ENCODE assay signal across 8 cellular contexts in genomic region chr2:130342533-130343275, GRCh38. TPM values are rescaled to one million over a fixed set of nuclear protein-coding genes. Genes with fewer than 3 reads are reported as not detected.
DNase-seq lines count a peak whose midpoint lies in the region; ATAC-seq and TF ChIP-seq lines count a peak whose summit lies in the region.

Gene IMP4 (plus strand): TSS chr2:130342897. CDS start chr2:130342933, 36 bp downstream.

- peak within 1 kb of the TSS; percentile 98 for H3K27ac Mint-ChIP-seq in GM23338
- H3K27ac Mint-ChIP-seq in activated T-helper 2 cell treated with anti-CD3 and anti-CD28 coated beads, Interferon-gamma antibody, Interleukin-2, Interleukin-4, amounts not matched to agents 10 μg/mL and 5 μg/mL and 100 μg/mL, durations not matched to agents 14 hours and 24 hours and 36 hours = peak within 1 kb of the TSS; percentile 97
- peak within 1 kb of the TSS; percentile 97 for H3K27ac Mint-ChIP-seq in natural killer cell treated with Interleukin-12 subunit alpha and Interleukin-12 subunit beta and Interleukin-15 and Interleukin-18, amount 100 ng/mL, for 72 hours
- peak within 1 kb of the TSS; percentile 96 for H3K27ac Mint-ChIP-seq in stimulated activated naive CD8-positive, alpha-beta T cell treated with anti-CD3 and anti-CD28 coated beads, Interleukin-15, Interleukin-2, amounts not matched to agents 100 ng/mL and 50 ng/mL, for 24 hours

- peaks cover 64% of the 10 kb centered on the region for H3K36me3 Mint-ChIP-seq in GM23338 (ENCODE audit: low read depth)
- H3K36me3 Mint-ChIP-seq in activated T-helper 2 cell treated with anti-CD3 and anti-CD28 coated beads, Interferon-gamma antibody, Interleukin-2, Interleukin-4, amounts not matched to agents 10 μg/mL and 5 μg/mL and 100 μg/mL, durations not matched to agents 14 hours and 24 hours and 36 hours (ENCODE audit: low read depth) = peaks cover 69% of the 10 kb centered on the region
- peaks cover 18% of the 10 kb centered on the region for H3K36me3 Mint-ChIP-seq in natural killer cell treated with Interleukin-12 subunit alpha and Interleukin-12 subunit beta and Interleukin-15 and Interleukin-18, amount 100 ng/mL, for 72 hours
- peaks cover 60% of the 10 kb centered on the region for H3K36me3 Mint-ChIP-seq in stimulated activated naive CD8-positive, alpha-beta T cell treated with anti-CD3 and anti-CD28 coated beads, Interleukin-15, Interleukin-2, amounts not matched to agents 100 ng/mL and 50 ng/mL, for 24 hours (ENCODE audit: low read depth)

- intact Hi-C loops in activated T-helper 2 cell treated with anti-CD3 and anti-CD28 coated beads, Interferon-gamma antibody, Interleukin-2, Interleukin-4, amounts not matched to agents 10 μg/mL and 5 μg/mL and 100 μg/mL, durations not matched to agents 14 hours and 24 hours and 36 hours (cut with micrococcal nuclease) = loop anchor here (1.0 to 5.0 kb wide), 6 partner anchors 14 to 1150 kb away; partner anchors contain the start of genes FAM168B, MZT2A, PTPN18 and SMPD4

- ATAC-seq in GM23338 = peak; percentile 91
- ATAC-seq in natural killer cell treated with Interleukin-12 subunit alpha and Interleukin-12 subunit beta and Interleukin-15 and Interleukin-18, amount 100 ng/mL, for 72 hours = peak; percentile 94 to 95

- H2AFZ ChIP-seq in GM23338 = peak within 1 kb of the TSS; percentile 72

- peaks cover 24% of the 10 kb centered on the region for H3K36me3 ChIP-seq in GM23338 (ENCODE audit: insufficient read depth)

- CTCF ChIA-PET in RWPE1 (lab: Yijun Ruan, JAX) = interaction anchor here (0.7 to 1.8 kb wide), 5 partner anchors 10 to 150 kb away, joined by 3 to 6 read pairs (median 4); no protein-coding TSS in a partner anchor

- peak within 1 kb of the TSS; percentile 99 for H3K27ac ChIP-seq in GM23338 (ENCODE audit: low read depth)
- H3K27ac ChIP-seq in RWPE1 = peak within 1 kb of the TSS; percentile 93

- TF ChIP-seq CTCF in GM23338 (conservative IDR thresholded peaks at IDR 0.05; ENCODE audit: low read depth in 2 of 2) (peak; percentile 30 to 45), LNCAP (IDR thresholded peaks at IDR 0.05) (peak; percentile 36; the same call in 1 of the 2 replicates), RWPE1 (conservative IDR thresholded peaks at IDR 0.05; ENCODE audit: low read depth) (peak; percentile 35; the same call in 1 of the 2 replicates)

- H3K4me1 Mint-ChIP-seq in GM23338 = peaks cover 12% of the 10 kb centered on the region
- peaks cover 15% of the 10 kb centered on the region for H3K4me1 Mint-ChIP-seq in activated T-helper 2 cell treated with anti-CD3 and anti-CD28 coated beads, Interferon-gamma antibody, Interleukin-2, Interleukin-4, amounts not matched to agents 10 μg/mL and 5 μg/mL and 100 μg/mL, durations not matched to agents 14 hours and 24 hours and 36 hours (ENCODE audit: low read depth)
- peaks cover 25 to 28% of the 10 kb centered on the region in 2 donors for H3K4me1 Mint-ChIP-seq in natural killer cell treated with Interleukin-12 subunit alpha and Interleukin-12 subunit beta and Interleukin-15 and Interleukin-18, amount 100 ng/mL, for 72 hours (ENCODE audit: low read depth in 2 of 2)
- H3K4me1 Mint-ChIP-seq in stimulated activated naive CD8-positive, alpha-beta T cell treated with anti-CD3 and anti-CD28 coated beads, Interleukin-15, Interleukin-2, amounts not matched to agents 100 ng/mL and 50 ng/mL, for 24 hours (ENCODE audit: low read depth) = peaks cover 42% of the 10 kb centered on the region

- no peaks in the 10 kb centered on the region for H3K9me3 Mint-ChIP-seq in GM23338
- no peaks in the 10 kb centered on the region for H3K9me3 Mint-ChIP-seq in activated T-helper 2 cell treated with anti-CD3 and anti-CD28 coated beads, Interferon-gamma antibody, Interleukin-2, Interleukin-4, amounts not matched to agents 10 μg/mL and 5 μg/mL and 100 μg/mL, durations not matched to agents 14 hours and 24 hours and 36 hours
- no peaks in the 10 kb centered on the region for H3K9me3 Mint-ChIP-seq in natural killer cell treated with Interleukin-12 subunit alpha and Interleukin-12 subunit beta and Interleukin-15 and Interleukin-18, amount 100 ng/mL, for 72 hours
- H3K9me3 Mint-ChIP-seq in stimulated activated naive CD8-positive, alpha-beta T cell treated with anti-CD3 and anti-CD28 coated beads, Interleukin-15, Interleukin-2, amounts not matched to agents 100 ng/mL and 50 ng/mL, for 24 hours = no peaks in the 10 kb centered on the region

- no peaks in the 10 kb centered on the region for H3K27me3 ChIP-seq in GM23338 (ENCODE audit: insufficient read depth)

- peaks cover 8% of the 10 kb centered on the region; the same call in 1 of the 2 replicates for H3K4me1 ChIP-seq in GM23338 (ENCODE audit: insufficient read depth)

- no peaks in the 10 kb centered on the region for H3K9me2 ChIP-seq in GM23338 (ENCODE audit: insufficient read depth)

- H3K4me2 ChIP-seq in GM23338 = peak within 1 kb of the TSS; percentile 92

- DNase-seq in EH (ENCODE audit: low read depth) (peak; percentile 100), GM23338 (ENCODE audit: low spot score) (peak; percentile 99), RWPE1 (ENCODE audit: low spot score) (peak; percentile 92), fibroblast of peridontal ligament (ENCODE audit: extremely low read depth) (peak; percentile 100)
- peak; percentile 96 for DNase-seq in activated T-helper 2 cell treated with anti-CD3 and anti-CD28 coated beads, Interferon-gamma antibody, Interleukin-2, Interleukin-4, amounts not matched to agents 10 μg/mL and 5 μg/mL and 100 μg/mL, durations not matched to agents 14 hours and 24 hours and 36 hours (ENCODE audit: low spot score)
- DNase-seq in natural killer cell treated with Interleukin-12 subunit alpha and Interleukin-12 subunit beta and Interleukin-15 and Interleukin-18, amount 100 ng/mL, for 72 hours (ENCODE audit: low spot score) = peak; percentile 95

- H3K4me3 Mint-ChIP-seq in GM23338 = peak within 1 kb of the TSS; percentile 99
- peak within 1 kb of the TSS; percentile 100 for H3K4me3 Mint-ChIP-seq in activated T-helper 2 cell treated with anti-CD3 and anti-CD28 coated beads, Interferon-gamma antibody, Interleukin-2, Interleukin-4, amounts not matched to agents 10 μg/mL and 5 μg/mL and 100 μg/mL, durations not matched to agents 14 hours and 24 hours and 36 hours (ENCODE audit: low read depth)
- peak within 1 kb of the TSS; percentile 98 for H3K4me3 Mint-ChIP-seq in natural killer cell treated with Interleukin-12 subunit alpha and Interleukin-12 subunit beta and Interleukin-15 and Interleukin-18, amount 100 ng/mL, for 72 hours
- H3K4me3 Mint-ChIP-seq in stimulated activated naive CD8-positive, alpha-beta T cell treated with anti-CD3 and anti-CD28 coated beads, Interleukin-15, Interleukin-2, amounts not matched to agents 100 ng/mL and 50 ng/mL, for 24 hours = peak within 1 kb of the TSS; percentile 96

- H3K27me3 Mint-ChIP-seq in GM23338 (ENCODE audit: insufficient read depth, low read depth, poor library complexity) = peaks cover 20% of the 10 kb centered on the region
- H3K27me3 Mint-ChIP-seq in activated T-helper 2 cell treated with anti-CD3 and anti-CD28 coated beads, Interferon-gamma antibody, Interleukin-2, Interleukin-4, amounts not matched to agents 10 μg/mL and 5 μg/mL and 100 μg/mL, durations not matched to agents 14 hours and 24 hours and 36 hours (ENCODE audit: low read depth) = no peaks in the 10 kb centered on the region
- H3K27me3 Mint-ChIP-seq in natural killer cell treated with Interleukin-12 subunit alpha and Interleukin-12 subunit beta and Interleukin-15 and Interleukin-18, amount 100 ng/mL, for 72 hours = no peaks in the 10 kb centered on the region
- no peaks in the 10 kb centered on the region for H3K27me3 Mint-ChIP-seq in stimulated activated naive CD8-positive, alpha-beta T cell treated with anti-CD3 and anti-CD28 coated beads, Interleukin-15, Interleukin-2, amounts not matched to agents 100 ng/mL and 50 ng/mL, for 24 hours

- H3F3A ChIP-seq in GM23338 (replicated peaks; ENCODE audit: low read depth) = 0 out of 2 replicates have a peak, but pooled peaks cover 3% of the 10 kb centered on the region

- POLR2A ChIA-PET in RWPE1 (lab: Yijun Ruan, JAX; ENCODE audit: low non-redundant PET) = interaction anchor here (0.7 to 1.2 kb wide), 3 partner anchors 12 to 161 kb away, joined by 3 to 5 read pairs (median 4); partner anchors contain the start of genes PTPN18 and SMPD4

- peaks cover 4% of the 10 kb centered on the region for H4K20me1 ChIP-seq in GM23338 (replicated peaks; ENCODE audit: insufficient read depth)

- peak within 1 kb of the TSS; percentile 82 for H3K4me3 ChIP-seq in GM23338

- peaks cover 21% of the 10 kb centered on the region for H3K79me2 ChIP-seq in GM23338 (replicated peaks; ENCODE audit: insufficient read depth)

TF ChIP-seq in GM23338, 12 proteins besides CTCF, POLR2A, EP300 and RAD21:
- peak; percentile 64 for TF ChIP-seq CREB1 (CRISPR knock-in tag; IDR thresholded peaks at IDR 0.05; ENCODE audit: low read depth)
- TF ChIP-seq, protein P1, sequence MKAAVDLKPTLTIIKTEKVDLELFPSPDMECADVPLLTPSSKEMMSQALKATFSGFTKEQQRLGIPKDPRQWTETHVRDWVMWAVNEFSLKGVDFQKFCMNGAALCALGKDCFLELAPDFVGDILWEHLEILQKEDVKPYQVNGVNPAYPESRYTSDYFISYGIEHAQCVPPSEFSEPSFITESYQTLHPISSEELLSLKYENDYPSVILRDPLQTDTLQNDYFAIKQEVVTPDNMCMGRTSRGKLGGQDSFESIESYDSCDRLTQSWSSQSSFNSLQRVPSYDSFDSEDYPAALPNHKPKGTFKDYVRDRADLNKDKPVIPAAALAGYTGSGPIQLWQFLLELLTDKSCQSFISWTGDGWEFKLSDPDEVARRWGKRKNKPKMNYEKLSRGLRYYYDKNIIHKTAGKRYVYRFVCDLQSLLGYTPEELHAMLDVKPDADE (IDR thresholded peaks at IDR 0.05) = peak; percentile 93
- TF ChIP-seq ZNF331 (CRISPR knock-in tag; IDR thresholded peaks at IDR 0.05; ENCODE audit: low read depth) = no peak
- no peak for TF ChIP-seq ZNF114 (CRISPR knock-in tag; IDR thresholded peaks at IDR 0.05)
- no peak for TF ChIP-seq EZH2 (IDR thresholded peaks at IDR 0.05; ENCODE audit: low read depth, unreplicated experiment)
- peak; percentile 78 for TF ChIP-seq POLR2AphosphoS5 (IDR thresholded peaks at IDR 0.05; ENCODE audit: low read depth)

RNA-seq across cellular contexts. Expression of gene IMP4, which starts in this region (rescaled TPM):
- total RNA-seq in GM23338 (2014; rRNA removed; shearing (Covaris generic)) = 113 and 147 TPM in 2 replicates
- 87.8 and 88.6 TPM in 2 replicates for polyA plus RNA-seq in GM23338 (2016; fragmentation: Nextera tagmentation; extraction: Ambion mirVana)
- 136 and 142 TPM in 2 replicates for total RNA-seq in activated T-helper 2 cell treated with anti-CD3 and anti-CD28 coated beads, Interferon-gamma antibody, Interleukin-2, Interleukin-4, amounts not matched to agents 10 μg/mL and 5 μg/mL and 100 μg/mL, durations not matched to agents 14 hours and 24 hours and 36 hours
- 100 to 1,000 TPM in 1 of 2 donors, 10 to 100 TPM in 1; 94.1 to 198 TPM for total RNA-seq in natural killer cell treated with Interleukin-12 subunit alpha and Interleukin-12 subunit beta and Interleukin-15 and Interleukin-18, amount 100 ng/mL, for 72 hours

Comparison
In these comparisons a context has a peak if more than half of its experiments do, and no peak if none do; other contexts are left out.
1. Peak in every context shown above with its lines: DNase-seq, ATAC-seq, H3K4me3 ChIP-seq and H3K27ac ChIP-seq.